Comparison of ENCODE assay signal across 8 cellular contexts in the genomic region with DNA sequence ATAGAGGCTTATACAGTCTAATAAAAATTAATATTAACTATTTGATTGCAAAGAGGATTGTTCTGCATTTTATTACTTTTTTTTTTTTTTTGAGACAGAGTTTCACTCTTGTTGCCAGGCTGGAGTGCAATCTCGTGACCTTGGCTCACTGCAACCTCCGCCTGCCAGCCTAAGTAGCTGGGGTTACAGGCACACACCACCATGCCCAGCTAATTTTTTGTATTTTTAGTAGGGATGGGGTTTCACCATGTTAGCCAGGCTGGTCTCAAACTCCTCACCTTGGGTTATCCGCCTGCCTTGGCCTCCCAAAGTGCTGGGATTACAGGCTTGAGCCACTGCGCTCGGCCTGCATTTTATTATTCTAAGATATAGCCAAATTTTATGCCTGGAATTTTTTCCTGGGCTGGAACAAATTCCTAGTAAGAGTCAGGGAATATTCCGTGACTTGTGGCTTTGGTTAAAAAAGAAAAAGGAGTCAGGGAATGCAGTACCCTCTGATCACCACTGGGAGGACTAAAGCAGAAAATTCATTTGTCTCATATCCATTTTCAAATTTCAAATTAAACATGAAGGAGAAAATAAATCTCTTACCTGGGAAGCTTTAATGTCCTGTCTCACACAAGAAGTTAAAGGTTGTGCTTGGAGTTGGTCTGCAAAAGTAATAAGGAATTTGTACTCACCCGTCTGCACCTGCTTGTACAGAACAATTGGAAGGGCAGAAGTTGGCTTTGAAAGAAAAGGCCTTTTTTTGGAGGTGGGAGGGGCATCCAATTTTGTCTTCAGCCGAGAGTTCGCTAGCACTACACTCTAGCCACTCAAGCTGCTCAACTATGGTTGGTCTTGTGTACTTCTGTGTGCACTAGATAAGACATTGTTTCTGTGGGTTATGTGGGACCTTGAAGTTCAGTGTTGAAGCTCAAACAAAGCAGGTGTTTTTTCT. TPM values are rescaled to one million over a fixed set of nuclear protein-coding genes. Genes with fewer than 3 reads are reported as not detected.
DNase-seq lines count a peak whose midpoint lies in the region; ATAC-seq and TF ChIP-seq lines count a peak whose summit lies in the region.

No MANE protein-coding gene starts in this region.

- no peak overlapping the region for H3K4me3 ChIP-seq in NB4 (ENCODE audit: low read depth, low read length)

- ATAC-seq in HG03139 (IDR thresholded peaks at IDR 0.05; ENCODE audit: unreplicated experiment), result no peak

- TF ChIP-seq CTCF in NB4 (IDR thresholded peaks at IDR 0.05; ENCODE audit: low read depth, low read length), result peak; percentile 62

- DNase-seq in NCI-H345 (lab: John Stamatoyannopoulos, UW) (peak; percentile 8), NCI-H345 treated with DMSO at 0.1 percent for 48 hours (lab: John Stamatoyannopoulos, UW; ENCODE audit: unreplicated experiment) (no peak), NB4 (ENCODE audit: low read depth) (no peak), cerebellum (ENCODE audit: low spot score) (peak; percentile 50), medulla oblongata (ENCODE audit: extremely low spot score) (peak; percentile 30), COLO829 (ENCODE audit: low spot score) (no peak), NCI-H774 (lab: John Stamatoyannopoulos, UW) (no peak)

- TF ChIP-seq POLR2A in NB4 (IDR thresholded peaks at IDR 0.05; ENCODE audit: extremely low read depth, insufficient read length), result no peak

RNA-seq across cellular contexts. Expression of a gene that starts 8.7 kb away (rescaled TPM):
- total RNA-seq in cerebellum, result 153 TPM

RNA-seq across cellular contexts. Expression of a gene that starts 59.9 kb away (rescaled TPM):
- 129 TPM for total RNA-seq in cerebellum

Comparison
In these comparisons a context has a peak if more than half of its experiments do, and no peak if none do; other contexts are left out.
1. DNase-seq: peak in NCI-H345 (single experiment), cerebellum (single experiment) and medulla oblongata (single experiment); none in NCI-H345 treated with DMSO at 0.1 percent for 48 hours (single experiment), NB4 (single experiment), COLO829 (single experiment) and NCI-H774 (single experiment).